8 cellular contexts compared by ENCODE assay signal in the genomic region with DNA sequence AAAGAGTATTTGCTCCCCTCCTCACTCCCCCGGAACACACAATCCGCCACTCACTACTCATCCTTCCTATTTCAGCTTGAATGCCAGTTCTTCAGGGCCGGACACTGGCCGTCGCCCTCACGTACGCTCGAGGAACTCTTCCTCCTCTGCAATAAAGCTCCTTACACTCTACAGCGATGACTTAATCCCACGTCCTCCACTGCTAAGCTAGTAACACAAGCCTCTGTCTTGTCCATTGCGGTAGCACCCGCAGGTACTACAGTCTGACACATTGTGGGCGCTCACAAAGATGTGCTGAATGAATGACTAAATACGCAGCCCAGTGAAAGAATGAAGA. TPM values are rescaled to one million over a fixed set of nuclear protein-coding genes. Genes with fewer than 3 reads are reported as not detected.
DNase-seq lines count a peak whose midpoint lies in the region; ATAC-seq and TF ChIP-seq lines count a peak whose summit lies in the region.

No MANE protein-coding gene starts in this region.

- ATAC-seq in GM23338: peak; percentile 3

- H3K4me3 ChIP-seq in GM23338 (peak overlapping the region; percentile 43; the same call in 1 of the 2 replicates), SJSA1 (0 out of 2 replicates have a peak overlapping the region, but pooled peaks have one; percentile 1), fibroblast of villous mesenchyme (ENCODE audit: low read depth, low read length) (peak overlapping the region; percentile 34), skeletal muscle cell (ENCODE audit: low read depth, low read length) (peak overlapping the region; percentile 28)

- H3K4me1 ChIP-seq in GM23338 (ENCODE audit: insufficient read depth) (peaks cover 58% of the 10 kb centered on the region), SJSA1 (replicated peaks) (peaks cover 28% of the 10 kb centered on the region)

- peaks cover 19% of the 10 kb centered on the region for H4K20me1 ChIP-seq in GM23338 (replicated peaks; ENCODE audit: insufficient read depth)

- TF ChIP-seq CTCF in GM23338 (conservative IDR thresholded peaks at IDR 0.05; ENCODE audit: low read depth in 2 of 2) (no peak), fibroblast of villous mesenchyme (IDR thresholded peaks at IDR 0.05; ENCODE audit: insufficient read depth, low read depth, low read length) (no peak)

- peaks cover 85% of the 10 kb centered on the region for H3K27me3 Mint-ChIP-seq in GM23338 (ENCODE audit: insufficient read depth, low read depth, poor library complexity)

- H3K9me3 Mint-ChIP-seq in GM23338: no peaks in the 10 kb centered on the region

- no peaks in the 10 kb centered on the region for H3K9me3 ChIP-seq in SJSA1 (replicated peaks)

- no peak overlapping the region for H3K27ac ChIP-seq in GM23338 (ENCODE audit: low read depth)
- H3K27ac ChIP-seq in SJSA1: no peak overlapping the region

- DNase-seq in GM23338 (ENCODE audit: low spot score): no peak
- DNase-seq in SJSA1 (ENCODE audit: low read depth in 1 of 2, low spot score in 2 of 2): no peak
- no peak for DNase-seq in fibroblast of villous mesenchyme (ENCODE audit: low read depth)
- peak; percentile 36 for DNase-seq in skeletal muscle cell (ENCODE audit: low read depth)
- DNase-seq in UCSD-AML1 (lab: John Stamatoyannopoulos, UW; ENCODE audit: unreplicated experiment): no peak
- DNase-seq in hepatic stellate cell (ENCODE audit: low spot score): no peak
- no peak for DNase-seq in GM19240 (ENCODE audit: insufficient read length, low spot score)
- DNase-seq in activated CD4-positive, alpha-beta T cell treated with anti-CD3 and anti-CD28 coated beads, Interleukin-2, amount 50 U/mL, for 1 hour: no peak

- peak overlapping the region; percentile 52 for H3K4me3 Mint-ChIP-seq in GM23338

- H3F3A ChIP-seq in GM23338 (replicated peaks; ENCODE audit: low read depth): 0 out of 2 replicates have a peak, but pooled peaks cover 3% of the 10 kb centered on the region

- H3K36me3 Mint-ChIP-seq in GM23338 (ENCODE audit: low read depth): no peaks in the 10 kb centered on the region

- no peak overlapping the region for H2AFZ ChIP-seq in GM23338

- no peaks in the 10 kb centered on the region for H3K79me2 ChIP-seq in GM23338 (replicated peaks; ENCODE audit: insufficient read depth)

- peak overlapping the region; percentile 76 for H3K4me2 ChIP-seq in GM23338

- H3K27me3 ChIP-seq in GM23338 (ENCODE audit: insufficient read depth) (peaks cover 85% of the 10 kb centered on the region), SJSA1 (replicated peaks) (no peaks in the 10 kb centered on the region)

- no peak overlapping the region for H3K27ac Mint-ChIP-seq in GM23338

- no peaks in the 10 kb centered on the region for H3K9me2 ChIP-seq in GM23338 (ENCODE audit: insufficient read depth)

- H3K36me3 ChIP-seq in GM23338 (ENCODE audit: insufficient read depth): no peaks in the 10 kb centered on the region
- no peaks in the 10 kb centered on the region for H3K36me3 ChIP-seq in SJSA1

- peaks cover 67% of the 10 kb centered on the region for H3K4me1 Mint-ChIP-seq in GM23338

TF ChIP-seq in GM23338, 12 proteins besides CTCF, POLR2A, EP300 and RAD21:
- TF ChIP-seq STAT1 (IDR thresholded peaks at IDR 0.05; ENCODE audit: unreplicated experiment): no peak
- no peak for TF ChIP-seq POLR2AphosphoS5 (IDR thresholded peaks at IDR 0.05; ENCODE audit: low read depth)
- TF ChIP-seq EZH2 (IDR thresholded peaks at IDR 0.05; ENCODE audit: low read depth, unreplicated experiment): peak; percentile 67

RNA-seq across cellular contexts. Expression of gene EPHB3, which starts 0.6 kb away (rescaled TPM):
- total RNA-seq in GM23338 (2014; rRNA removed; shearing (Covaris generic)): 1.0 and 2.0 TPM in 2 replicates
- 0.54 and 0.57 TPM in 2 replicates for polyA plus RNA-seq in GM23338 (2016; fragmentation: Nextera tagmentation; extraction: Ambion mirVana)
- total RNA-seq in SJSA1 (2014; rRNA removed; shearing (Covaris generic)): 2.9 and 4.1 TPM in 2 replicates
- 2.2 and 3.5 TPM in 2 replicates for total RNA-seq in fibroblast of villous mesenchyme
